In genomic region chr6:17354700-17355403, GRCh38 we compare ENCODE assay signal across 17 cellular contexts. TPM values are rescaled to one million over a fixed set of nuclear protein-coding genes. Genes with fewer than 3 reads are reported as not detected.
DNase-seq lines count a peak whose midpoint lies in the region; ATAC-seq and TF ChIP-seq lines count a peak whose summit lies in the region.
"Had no signal": no experiment of that assay in that cellular context is flagged by ENCODE, and none has a peak within 500 bp of the region (broad histone marks: within the 10 kb centered on the region; RNA-seq: fewer than 3 reads in every experiment).

No MANE protein-coding gene starts in this region.

- no peak overlapping the region for H3K4me3 ChIP-seq in AG04449 (ENCODE audit: low read depth, low read length)
- 0 out of 2 replicates have a peak overlapping the region, but pooled peaks have one; percentile 6 for H3K4me3 ChIP-seq in WI38 (ENCODE audit: low read depth, low read length)
- no peak overlapping the region for H3K4me3 ChIP-seq in hepatocyte
- H3K4me3 ChIP-seq: cardiac muscle cell had no signal

- no peaks in the 10 kb centered on the region; the same call in 1 of the 2 replicates for H3K27me3 Mint-ChIP-seq in HFFc6 (ENCODE audit: insufficient read depth)
- H3K27me3 Mint-ChIP-seq: memory B cell; progenitor cell of endocrine pancreas; stimulated activated memory B cell treated with anti-CD40 and anti-IgM and Interleukin-4, amounts not matched to agents 10 μg/mL and 1 μg/mL and 100 μg/mL, for 72 hours; T-helper 17 cell had no signal

- DNase-seq in AG04449 (ENCODE audit: low read depth, low spot score) (peak; percentile 44), HFFc6 (peak; percentile 63), hepatocyte (ENCODE audit: low spot score) (peak; percentile 16), DMS153 treated with DMSO at 0.1 percent for 48 hours (lab: John Stamatoyannopoulos, UW; ENCODE audit: unreplicated experiment) (no peak), NCI-H2081 (lab: John Stamatoyannopoulos, UW) (no peak), activated gamma-delta T cell treated with Interleukin-2 at 50 U/mL for 16 hours (no peak)
- DNase-seq: activated CD4-positive, alpha-beta T cell treated with anti-CD3 and anti-CD28 coated beads, Interleukin-2, amount 50 U/mL, for 4 hours; activated effector memory CD4-positive, alpha-beta T cell treated with Interleukin-2 at 50 U/mL for 16 hours; erythroblast; NCI-H2171; T-helper 17 cell had no signal

- no peak overlapping the region for H3K27ac ChIP-seq in hepatocyte
- H3K27ac ChIP-seq: cardiac muscle cell had no signal

- no peaks in the 10 kb centered on the region; the same call in 1 of the 2 replicates for H3K36me3 Mint-ChIP-seq in HFFc6 (ENCODE audit: low read depth)
- H3K36me3 Mint-ChIP-seq: memory B cell; stimulated activated memory B cell treated with anti-CD40 and anti-IgM and Interleukin-4, amounts not matched to agents 10 μg/mL and 1 μg/mL and 100 μg/mL, for 72 hours had no signal

- POLR2A ChIA-PET in AG04449 (lab: Yijun Ruan, JAX): interaction anchor here (0.7 kb wide), 1 partner anchor 63 kb away, joined by 3 read pairs; no protein-coding TSS in a partner anchor

- peak overlapping the region; percentile 58 for H3K4me3 Mint-ChIP-seq in HFFc6
- H3K4me3 Mint-ChIP-seq: memory B cell; stimulated activated memory B cell treated with anti-CD40 and anti-IgM and Interleukin-4, amounts not matched to agents 10 μg/mL and 1 μg/mL and 100 μg/mL, for 72 hours; T-helper 17 cell had no signal

- WGBS in hepatocyte (ENCODE audit: low lambda C conversion rate, missing lambda C conversion rate): 61% methylated on average over 4 of the region's 4 CpGs

- peak overlapping the region; percentile 4 for H3K4me2 ChIP-seq in hepatocyte

- no peaks in the 10 kb centered on the region for H3K27me3 ChIP-seq in hepatocyte
- H3K27me3 ChIP-seq: cardiac muscle cell had no signal

- no peaks in the 10 kb centered on the region for H3K9me3 Mint-ChIP-seq in HFFc6
- H3K9me3 Mint-ChIP-seq: memory B cell had no signal

- H2AFZ ChIP-seq in hepatocyte: no peak overlapping the region

- no peaks in the 10 kb centered on the region for H3K4me1 ChIP-seq in hepatocyte (ENCODE audit: insufficient read depth)

- no peak for TF ChIP-seq CTCF in AG04449 (IDR thresholded peaks at IDR 0.05; ENCODE audit: insufficient read depth, low read length, missing control alignments)
- no peak for TF ChIP-seq CTCF in HFFc6 (IDR thresholded peaks at IDR 0.05)
- TF ChIP-seq CTCF in WI38 (IDR thresholded peaks at IDR 0.05; ENCODE audit: low read depth, low read length): no peak
- TF ChIP-seq CTCF in hepatocyte (IDR thresholded peaks at IDR 0.05; ENCODE audit: poor library complexity): no peak

- H3K27ac Mint-ChIP-seq in HFFc6: peak overlapping the region; percentile 69
- H3K27ac Mint-ChIP-seq: memory B cell; progenitor cell of endocrine pancreas; stimulated activated memory B cell treated with anti-CD40 and anti-IgM and Interleukin-4, amounts not matched to agents 10 μg/mL and 1 μg/mL and 100 μg/mL, for 72 hours; T-helper 17 cell had no signal

- H4K20me1 ChIP-seq in hepatocyte (ENCODE audit: insufficient read depth, poor library complexity, severe bottlenecking): no peaks in the 10 kb centered on the region

- H3K9me2 ChIP-seq in hepatocyte (replicated peaks; ENCODE audit: insufficient read depth): no peaks in the 10 kb centered on the region

- CTCF ChIA-PET in AG04449 (lab: Yijun Ruan, JAX): interaction anchor here (1.1 kb wide), 1 partner anchor 21 kb away, joined by 3 read pairs; no protein-coding TSS in a partner anchor

- no peaks in the 10 kb centered on the region for H3K36me3 ChIP-seq in hepatocyte (replicated peaks; ENCODE audit: insufficient read depth, low read depth)
- H3K36me3 ChIP-seq: cardiac muscle cell had no signal

- H3K9me3 ChIP-seq in hepatocyte (ENCODE audit: low read depth): no peaks in the 10 kb centered on the region

- no peaks in the 10 kb centered on the region for H3K79me2 ChIP-seq in hepatocyte

- peaks cover 36% of the 10 kb centered on the region for H3K4me1 Mint-ChIP-seq in HFFc6 (ENCODE audit: low read depth)
- H3K4me1 Mint-ChIP-seq: memory B cell; stimulated activated memory B cell treated with anti-CD40 and anti-IgM and Interleukin-4, amounts not matched to agents 10 μg/mL and 1 μg/mL and 100 μg/mL, for 72 hours; T-helper 17 cell had no signal

- no peak for ATAC-seq in HG02973 (IDR thresholded peaks at IDR 0.05; ENCODE audit: unreplicated experiment)
- ATAC-seq: stimulated activated memory B cell treated with anti-CD40 and anti-IgM and Interleukin-4, amounts not matched to agents 10 μg/mL and 1 μg/mL and 100 μg/mL, for 72 hours; T-helper 17 cell had no signal

RNA-seq across cellular contexts. Expression of gene CAP2, which starts 38.5 kb away (rescaled TPM):
- 10 to 100 TPM; 65.1 to 82.3 (median 67.9) TPM for total RNA-seq in HFFc6 (2021; fragmentation: NEBNext Ultra II Directional; extraction: Animal tissue kit (Norgen Biotek cat#: 25700))
- 6.5 and 8.1 TPM in 2 replicates for total RNA-seq in hepatocyte
- 8.7 and 13.5 TPM in 2 replicates for polyA plus RNA-seq in hepatocyte
- total RNA-seq: T-helper 17 cell had no signal

Comparison
In these comparisons a context has a peak if more than half of its experiments do, and no peak if none do; other contexts are left out.
1. DNase-seq: peak in AG04449 (single experiment), HFFc6 (single experiment) and hepatocyte (single experiment); none in DMS153 treated with DMSO at 0.1 percent for 48 hours (single experiment), NCI-H2081 (0 of 2) and activated gamma-delta T cell treated with Interleukin-2 at 50 U/mL for 16 hours (single experiment).